In the genomic region with DNA sequence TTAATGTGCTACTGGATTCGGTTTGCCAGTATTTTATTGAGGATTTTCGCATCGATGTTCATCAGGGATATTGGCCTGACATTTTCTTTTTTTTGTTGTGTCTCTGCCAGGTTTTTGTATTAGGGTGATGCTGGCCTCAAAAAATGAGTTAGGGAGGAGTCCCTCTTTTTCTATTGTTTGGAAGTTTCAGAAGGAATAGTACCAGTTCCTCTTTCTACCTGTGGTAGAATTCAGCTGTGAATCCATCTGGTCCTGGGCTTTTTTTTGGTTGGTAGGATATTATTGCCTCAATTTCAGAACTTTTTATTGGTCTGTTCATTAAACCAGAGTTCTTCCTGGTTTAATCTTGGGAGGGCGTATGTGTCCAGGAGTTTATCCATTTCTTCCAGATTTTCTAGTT, we compare ENCODE assay signal across 1 cellular context.
TF ChIP-seq lines count a peak whose summit lies in the region.

No MANE protein-coding gene starts in this region.

TF ChIP-seq in GM12878, 131 proteins besides CTCF, POLR2A, EP300 and RAD21:
- 0 out of 4 replicates have a peak, but pooled peaks of 1 of the 2 experiments have one; percentile 18 for TF ChIP-seq IKZF2 (IDR thresholded peaks at IDR 0.05)
- 0 out of 2 replicates have a peak, but pooled peaks have one; percentile 20 for TF ChIP-seq IKZF1 (conservative IDR thresholded peaks at IDR 0.05)
- TF ChIP-seq, protein P1, sequence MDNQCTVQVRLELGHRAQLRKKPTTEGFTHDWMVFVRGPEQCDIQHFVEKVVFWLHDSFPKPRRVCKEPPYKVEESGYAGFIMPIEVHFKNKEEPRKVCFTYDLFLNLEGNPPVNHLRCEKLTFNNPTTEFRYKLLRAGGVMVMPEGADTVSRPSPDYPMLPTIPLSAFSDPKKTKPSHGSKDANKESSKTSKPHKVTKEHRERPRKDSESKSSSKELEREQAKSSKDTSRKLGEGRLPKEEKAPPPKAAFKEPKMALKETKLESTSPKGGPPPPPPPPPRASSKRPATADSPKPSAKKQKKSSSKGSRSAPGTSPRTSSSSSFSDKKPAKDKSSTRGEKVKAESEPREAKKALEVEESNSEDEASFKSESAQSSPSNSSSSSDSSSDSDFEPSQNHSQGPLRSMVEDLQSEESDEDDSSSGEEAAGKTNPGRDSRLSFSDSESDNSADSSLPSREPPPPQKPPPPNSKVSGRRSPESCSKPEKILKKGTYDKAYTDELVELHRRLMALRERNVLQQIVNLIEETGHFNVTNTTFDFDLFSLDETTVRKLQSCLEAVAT (IDR thresholded peaks at IDR 0.05): 0 out of 2 replicates have a peak, but pooled peaks have one; percentile 33
